ENCODE assay signal across 18 cellular contexts in genomic region chr19:40688294-40688693, GRCh38. TPM values are rescaled to one million over a fixed set of nuclear protein-coding genes. Genes with fewer than 3 reads are reported as not detected.
DNase-seq lines count a peak whose midpoint lies in the region; ATAC-seq, FAIRE-seq and TF ChIP-seq lines count a peak whose summit lies in the region.
"Had no signal": no experiment of that assay in that cellular context is flagged by ENCODE, and none has a peak within 500 bp of the region (broad histone marks: within the 10 kb centered on the region; RNA-seq: fewer than 3 reads in every experiment).

No MANE protein-coding gene starts in this region.

- intact Hi-C loops in GM12878 (cut with micrococcal nuclease; ENCODE audit: unreplicated experiment): no loop called here

- TF ChIP-seq EP300 in SK-N-SH (IDR thresholded peaks at IDR 0.05; ENCODE audit: borderline replicate concordance in 1 of 2, low read depth in 1 of 2, low read length in 1 of 2) (no peak), GM12878 (IDR thresholded peaks at IDR 0.05; ENCODE audit: borderline replicate concordance in 1 of 2, control insufficient read depth in 1 of 2, low read depth in 2 of 2, low read length in 2 of 2) (no peak), gastroesophageal sphincter (IDR thresholded peaks at IDR 0.05) (no peak), suprapubic skin (IDR thresholded peaks at IDR 0.05) (no peak)

- H4K20me1 ChIP-seq in SK-N-SH (ENCODE audit: insufficient read depth): peaks cover 26% of the 10 kb centered on the region
- H4K20me1 ChIP-seq in GM12878 (ENCODE audit: control insufficient read depth, insufficient read depth): no peaks in the 10 kb centered on the region

- H3K4me3 ChIP-seq in SK-N-SH (ENCODE audit: low read depth in 2 of 2, low read length in 1 of 2) (peak overlapping the region in 1 of 2 experiments; percentile 71; a peak in 2 of 4 replicates), GM12878 (no peak overlapping the region), gastroesophageal sphincter (peak overlapping the region in 1 of 2 donors; percentile 94), suprapubic skin (peak overlapping the region; percentile 69), small intestine (ENCODE audit: low read depth in 1 of 2, low read length in 2 of 2) (no peak overlapping the region), HAP-1 (no peak overlapping the region)

- H3K27ac ChIP-seq in SK-N-SH (ENCODE audit: low read depth in 2 of 2, low read length in 1 of 2) (no peak overlapping the region), GM12878 (ENCODE audit: control insufficient read depth, insufficient read depth) (no peak overlapping the region), gastroesophageal sphincter (peak overlapping the region in 3 of 4 donors; percentile 88 to 95 (median 94)), suprapubic skin (peak overlapping the region; percentile 7), small intestine (ENCODE audit: low read depth in 1 of 2, low read length in 1 of 2) (peak overlapping the region in 1 of 2 donors; percentile 80)

- peaks cover 6% of the 10 kb centered on the region for H3F3A ChIP-seq in SK-N-SH (replicated peaks; ENCODE audit: insufficient read depth)

- SMC1A ChIA-PET in GM12878 (lab: Charles Lee; ENCODE audit: uncharacterized antibody, unreplicated experiment): interaction anchor here (1.2 kb wide), 1 partner anchor 117 kb away, joined by 3 read pairs; no protein-coding TSS in a partner anchor

- WGBS in SK-N-SH (ENCODE audit: low lambda C conversion rate): 100% methylated on average over 2 of the region's 2 CpGs
- WGBS in GM12878 (ENCODE audit: insufficient coverage, insufficient replicate concordance, low lambda C conversion rate, missing lambda C conversion rate): 41% methylated on average over 2 of the region's 2 CpGs
- 29 to 67% methylated on average over 1 of the region's 2 CpGs for WGBS in gastroesophageal sphincter (ENCODE audit: low coverage in 1 of 2), 2 donors
- WGBS in suprapubic skin: 66% methylated on average over 2 of the region's 2 CpGs
- 49 to 61% (median 54%) methylated on average over 2 of the region's 2 CpGs for WGBS in small intestine, 3 donors

- H3K9me2 ChIP-seq in SK-N-SH: no peaks in the 10 kb centered on the region

- DNase-seq in SK-N-SH: no peak
- DNase-seq in GM12878 (ENCODE audit: low read depth, low spot score): no peak
- no peak for DNase-seq in suprapubic skin (ENCODE audit: low spot score in 2 of 2)
- no peak for DNase-seq in small intestine
- no peak for DNase-seq in HAP-1 (ENCODE audit: low spot score in 2 of 2)
- DNase-seq: activated CD4-positive, alpha-beta T cell treated with anti-CD3 and anti-CD28 coated beads for 1 hour; amniotic stem cell; Caco-2; effector CD4-positive, alpha-beta T cell; Kasumi-1; naive B cell; NCI-H1694; stimulated activated naive CD4-positive, alpha-beta T cell treated with Interleukin-2 at 50 U/mL for 16 hours had no signal

- no peaks in the 10 kb centered on the region for H3K27me3 ChIP-seq in SK-N-SH (ENCODE audit: insufficient read depth)
- H3K27me3 ChIP-seq in GM12878 (replicated peaks in 1 of 2; ENCODE audit: control insufficient read depth in 2 of 2, insufficient read depth in 2 of 2, low read length in 1 of 2): no peaks in the 10 kb centered on the region
- H3K27me3 ChIP-seq in gastroesophageal sphincter: no peaks in the 10 kb centered on the region
- H3K27me3 ChIP-seq in suprapubic skin: no peaks in the 10 kb centered on the region
- H3K27me3 ChIP-seq in small intestine (ENCODE audit: control insufficient read depth in 2 of 2, insufficient read depth in 2 of 2, low read length in 2 of 2): no peaks in the 10 kb centered on the region
- H3K27me3 ChIP-seq in HAP-1 (ENCODE audit: low read depth): no peaks in the 10 kb centered on the region

- in situ Hi-C loops in GM12878 (cut with MboI): no loop called here
- in situ Hi-C loops in HAP-1 (cut with MboI; ENCODE audit: low sequenced_read_pairs): no loop called here

- H3K4me1 ChIP-seq in SK-N-SH (ENCODE audit: control insufficient read depth in 1 of 2, insufficient read depth in 2 of 2, low read depth in 1 of 2, low read length in 1 of 2) (peaks cover 9 to 28% of the 10 kb centered on the region in 2 experiments; a peak in 2 of 4 replicates), GM12878 (ENCODE audit: control insufficient read depth, insufficient read depth, low read length) (peaks cover 26% of the 10 kb centered on the region), gastroesophageal sphincter (peaks cover 0 to 51% (median 17%) of the 10 kb centered on the region in 3 donors), suprapubic skin (peaks cover 64% of the 10 kb centered on the region), small intestine (ENCODE audit: control insufficient read depth in 2 of 2, insufficient read depth in 1 of 2, low read depth in 1 of 2, low read length in 1 of 2) (peaks cover 0 to 3% of the 10 kb centered on the region in 2 donors), HAP-1 (peaks cover 14% of the 10 kb centered on the region)

- FAIRE-seq in GM12878 (lab: Jason Lieb, UNC) (no peak), small intestine (lab: Jason Lieb, UNC) (no peak)
- FAIRE-seq: H54, RCC 7860 had no signal

- H3K9ac ChIP-seq in SK-N-SH (peak overlapping the region; percentile 88; the same call in 1 of the 2 replicates), GM12878 (ENCODE audit: control insufficient read depth, insufficient read depth, low read length) (no peak overlapping the region)

- H2AFZ ChIP-seq in SK-N-SH (ENCODE audit: low read depth) (no peak overlapping the region), GM12878 (ENCODE audit: control insufficient read depth, low read depth, low read length) (no peak overlapping the region)

- H3K4me2 ChIP-seq in SK-N-SH: peak overlapping the region; percentile 99
- no peak overlapping the region for H3K4me2 ChIP-seq in GM12878 (ENCODE audit: control insufficient read depth, insufficient read depth)

- H3K79me2 ChIP-seq in SK-N-SH (ENCODE audit: insufficient read depth) (peaks cover 36% of the 10 kb centered on the region), GM12878 (ENCODE audit: control insufficient read depth, insufficient read depth, low read length) (no peaks in the 10 kb centered on the region)

- no peak for ATAC-seq in SK-N-SH treated with all-trans-retinoic acid at 6 μM for 48 hours
- no peak for ATAC-seq in GM12878
- no peak for ATAC-seq in gastroesophageal sphincter
- ATAC-seq in HG03354 (IDR thresholded peaks at IDR 0.05; ENCODE audit: poor library complexity, severe bottlenecking, unreplicated experiment): no peak

- peaks cover 11 to 12% of the 10 kb centered on the region in 2 experiments for H3K36me3 ChIP-seq in SK-N-SH (replicated peaks in 1 of 2; ENCODE audit: control insufficient read depth in 1 of 2, insufficient read depth in 2 of 2, low read length in 1 of 2)
- H3K36me3 ChIP-seq in GM12878 (ENCODE audit: control insufficient read depth in 2 of 2, insufficient read depth in 2 of 2, low read length in 1 of 2): no peaks in the 10 kb centered on the region; a peak in 1 of 4 replicates
- H3K36me3 ChIP-seq in gastroesophageal sphincter: peaks cover 0 to 53% of the 10 kb centered on the region in 2 donors
- peaks cover 26% of the 10 kb centered on the region for H3K36me3 ChIP-seq in suprapubic skin
- H3K36me3 ChIP-seq in small intestine (ENCODE audit: control insufficient read depth in 2 of 2, insufficient read depth in 2 of 2, low read length in 2 of 2): no peaks in the 10 kb centered on the region
- peaks cover 20% of the 10 kb centered on the region for H3K36me3 ChIP-seq in HAP-1 (replicated peaks)

- TF ChIP-seq RAD21 in SK-N-SH (IDR thresholded peaks at IDR 0.05; ENCODE audit: low read length) (no peak), GM12878 (IDR thresholded peaks at IDR 0.05; ENCODE audit: insufficient read depth, low read depth, low read length) (no peak)

- RAD21 ChIA-PET in GM12878 (lab: Charles Lee; ENCODE audit: unreplicated experiment): interaction anchor here (0.5 to 2.1 kb wide), 2 partner anchors 90 to 527 kb away, joined by 3 to 12 read pairs; partner anchors contain the start of gene RAB4B

- H3K9me3 ChIP-seq in SK-N-SH (no peaks in the 10 kb centered on the region), GM12878 (replicated peaks; ENCODE audit: control insufficient read depth, insufficient read depth, low read length) (no peaks in the 10 kb centered on the region), gastroesophageal sphincter (no peaks in the 10 kb centered on the region), suprapubic skin (no peaks in the 10 kb centered on the region), small intestine (ENCODE audit: control insufficient read depth, low read depth) (no peaks in the 10 kb centered on the region), HAP-1 (no peaks in the 10 kb centered on the region)
- H3K9me3 ChIP-seq: Caco-2 had no signal

- no peak for TF ChIP-seq CTCF in SK-N-SH (IDR thresholded peaks at IDR 0.05)
- no peak for TF ChIP-seq CTCF in GM12878 (IDR thresholded peaks at IDR 0.05 in 2 of 3, conservative IDR thresholded peaks at IDR 0.05 in 1 of 3; ENCODE audit: control insufficient read depth in 2 of 3, extremely low read depth in 1 of 3, insufficient read depth in 1 of 3, low read depth in 3 of 3, low read length in 3 of 3)
- no peak for TF ChIP-seq CTCF in gastroesophageal sphincter (IDR thresholded peaks at IDR 0.05)
- no peak for TF ChIP-seq CTCF in suprapubic skin (IDR thresholded peaks at IDR 0.05)

- TF ChIP-seq POLR2A in GM12878 (IDR thresholded peaks at IDR 0.05; ENCODE audit: low read depth, low read length) (no peak), gastroesophageal sphincter (IDR thresholded peaks at IDR 0.05) (no peak), suprapubic skin (IDR thresholded peaks at IDR 0.05) (no peak)

- TSS peak; percentile 49 for BruUV-seq in GM12878 (replicated peaks; lab: Mats Ljungman, UMichigan)

- POLR2A ChIA-PET in SK-N-SH (lab: Yijun Ruan, JAX) (no interaction called here), GM12878 (lab: Charles Lee) (no interaction called here)

- CTCF ChIA-PET in SK-N-SH (lab: Yijun Ruan, JAX) (no interaction called here), GM12878 (lab: Yijun Ruan, JAX) (interaction anchor here (1.3 kb wide), 1 partner anchor 118 kb away, joined by 4 read pairs; no protein-coding TSS in a partner anchor)

RNA-seq across cellular contexts. Expression of gene NUMBL, which starts 2.2 kb away (rescaled TPM):
- polyA plus RNA-seq in SK-N-SH (2012; rRNA removed) (38.8 and 54.6 TPM in 2 replicates), GM12878 (2011; rRNA removed) (1.9 and 3.7 TPM in 2 replicates), GM12878 (2014; fragmentation: Illumina TruSeq; extraction: Trizol) (1.4 and 1.7 TPM in 2 replicates), GM12878 (2014; fragmentation: Nextera tagmentation; extraction: Ambion mirVana) (under 1 TPM; 0.16 to 0.26 TPM), GM12878 (2014; rRNA removed) (3.6 and 6.2 TPM in 2 replicates), GM12878 (2016; fragmentation: Nextera tagmentation; extraction: Ambion mirVana) (1 to 10 TPM; 1.5 to 2.0 TPM), small intestine (10 to 100 TPM in 1 of 3 donors, 1 to 10 TPM in 2; 6.2 to 15.6 (median 9.4) TPM)
- 28.0 and 28.5 TPM in 2 replicates for polyA plus RNA-seq in SK-N-SH (2012; cell fraction: cytosol; rRNA removed)
- 131 and 179 TPM in 2 replicates for polyA plus RNA-seq in SK-N-SH (2012; cell fraction: nucleus; rRNA removed)
- total RNA-seq in GM12878 (2013; cell fraction: nucleolus; rRNA removed): 22.0 and 23.0 TPM in 2 replicates
- total RNA-seq in GM12878 (2014; rRNA removed) (1.5 and 3.1 TPM in 2 replicates), GM12878 (2014; rRNA removed; fragmentation: Illumina TruSeq; extraction: Trizol) (1.1 and 1.2 TPM in 2 replicates), GM12878 (2021) (8.4 and 9.4 TPM in 2 replicates), gastroesophageal sphincter (10 to 100 TPM; 35.8 to 60.6 (median 49.1) TPM), suprapubic skin (10 to 100 TPM; 20.5 to 38.2 (median 29.3) TPM)
- 1.7 TPM for polyA plus RNA-seq in GM12878 (2011; ENCODE audit: low read depth)
- 3.3 and 3.8 TPM in 2 replicates for polyA plus RNA-seq in GM12878 (2011; cell fraction: cytosol; rRNA removed)
- 23.6 and 27.0 TPM in 2 replicates for polyA plus RNA-seq in GM12878 (2011; cell fraction: nucleus; rRNA removed)
- polyA plus RNA-seq in GM12878 (2012): 3.0 and 3.7 TPM in 2 replicates
- 6.9 and 8.6 TPM in 2 replicates for polyA minus RNA-seq in GM12878 (2011; rRNA and poly(A)+ RNA removed)
- 0.80 and 2.4 TPM in 2 replicates for polyA minus RNA-seq in GM12878 (2011; cell fraction: cytosol; rRNA and poly(A)+ RNA removed)
- 4.8 and 7.0 TPM in 2 replicates for polyA minus RNA-seq in GM12878 (2011; cell fraction: nucleus; rRNA and poly(A)+ RNA removed)

RNA-seq across cellular contexts. Expression of gene COQ8B, which starts 28.4 kb away (rescaled TPM):
- polyA plus RNA-seq in SK-N-SH (2012; rRNA removed): 41.9 and 43.8 TPM in 2 replicates
- 15.9 and 22.5 TPM in 2 replicates for polyA plus RNA-seq in SK-N-SH (2012; cell fraction: cytosol; rRNA removed)
- 115 and 123 TPM in 2 replicates for polyA plus RNA-seq in SK-N-SH (2012; cell fraction: nucleus; rRNA removed)
- total RNA-seq in GM12878 (2013; cell fraction: nucleolus; rRNA removed): 81.3 and 99.4 TPM in 2 replicates
- 22.5 and 26.7 TPM in 2 replicates for total RNA-seq in GM12878 (2014; rRNA removed)
- 13.2 and 13.6 TPM in 2 replicates for total RNA-seq in GM12878 (2014; rRNA removed; fragmentation: Illumina TruSeq; extraction: Trizol)
- 30.4 and 38.8 TPM in 2 replicates for total RNA-seq in GM12878 (2021)
- 9.5 TPM for polyA plus RNA-seq in GM12878 (2011; ENCODE audit: low read depth)
- polyA plus RNA-seq in GM12878 (2011; rRNA removed): 16.9 and 30.1 TPM in 2 replicates
- 48.9 and 66.7 TPM in 2 replicates for polyA plus RNA-seq in GM12878 (2011; cell fraction: cytosol; rRNA removed)
- polyA plus RNA-seq in GM12878 (2011; cell fraction: nucleus; rRNA removed): 172 and 176 TPM in 2 replicates
- polyA plus RNA-seq in GM12878 (2012): 25.5 and 26.6 TPM in 2 replicates
- 2.5 and 7.6 TPM in 2 replicates for polyA plus RNA-seq in GM12878 (2014; fragmentation: Illumina TruSeq; extraction: Trizol)
- under 1 TPM; 0.39 to 0.57 TPM for polyA plus RNA-seq in GM12878 (2014; fragmentation: Nextera tagmentation; extraction: Ambion mirVana)
- 34.8 and 37.1 TPM in 2 replicates for polyA plus RNA-seq in GM12878 (2014; rRNA removed)
- 10 to 100 TPM; 16.5 to 17.2 TPM for polyA plus RNA-seq in GM12878 (2016; fragmentation: Nextera tagmentation; extraction: Ambion mirVana)
- polyA minus RNA-seq in GM12878 (2011; rRNA and poly(A)+ RNA removed): 24.6 and 48.4 TPM in 2 replicates
- 19.1 and 21.4 TPM in 2 replicates for polyA minus RNA-seq in GM12878 (2011; cell fraction: cytosol; rRNA and poly(A)+ RNA removed)
- 42.6 and 47.6 TPM in 2 replicates for polyA minus RNA-seq in GM12878 (2011; cell fraction: nucleus; rRNA and poly(A)+ RNA removed)
- 10 to 100 TPM; 27.3 to 50.5 (median 44.7) TPM for total RNA-seq in gastroesophageal sphincter
- total RNA-seq in suprapubic skin: 10 to 100 TPM; 31.2 to 53.8 (median 39.3) TPM
- 10 to 100 TPM; 29.2 to 45.5 (median 44.5) TPM for polyA plus RNA-seq in small intestine

RNA-seq across cellular contexts. Expression of gene ITPKC, which starts 28.6 kb away (rescaled TPM):
- polyA plus RNA-seq in SK-N-SH (2012; rRNA removed) (6.3 and 7.4 TPM in 2 replicates), GM12878 (2011; rRNA removed) (3.7 and 6.4 TPM in 2 replicates), GM12878 (2014; fragmentation: Illumina TruSeq; extraction: Trizol) (1.7 and 3.3 TPM in 2 replicates), GM12878 (2014; fragmentation: Nextera tagmentation; extraction: Ambion mirVana) (under 1 TPM; 0.03 to 0.26 TPM), GM12878 (2014; rRNA removed) (6.0 and 7.6 TPM in 2 replicates), GM12878 (2016; fragmentation: Nextera tagmentation; extraction: Ambion mirVana) (1 to 10 TPM; 1.3 to 3.5 TPM), small intestine (10 to 100 TPM; 22.7 to 26.4 (median 24.7) TPM)
- polyA plus RNA-seq in SK-N-SH (2012; cell fraction: cytosol; rRNA removed): 4.2 and 5.7 TPM in 2 replicates
- 11.9 and 12.2 TPM in 2 replicates for polyA plus RNA-seq in SK-N-SH (2012; cell fraction: nucleus; rRNA removed)
- 11.3 and 11.4 TPM in 2 replicates for total RNA-seq in GM12878 (2013; cell fraction: nucleolus; rRNA removed)
- total RNA-seq in GM12878 (2014; rRNA removed) (4.7 and 5.3 TPM in 2 replicates), GM12878 (2014; rRNA removed; fragmentation: Illumina TruSeq; extraction: Trizol) (3.5 and 3.9 TPM in 2 replicates), GM12878 (2021) (6.3 and 6.5 TPM in 2 replicates), gastroesophageal sphincter (10 to 100 TPM; 25.2 to 71.8 (median 30.6) TPM), suprapubic skin (10 to 100 TPM; 52.9 to 93.8 (median 70.9) TPM)
- polyA plus RNA-seq in GM12878 (2011; ENCODE audit: low read depth): 1.8 TPM
- polyA plus RNA-seq in GM12878 (2011; cell fraction: cytosol; rRNA removed): 7.6 and 8.9 TPM in 2 replicates
- polyA plus RNA-seq in GM12878 (2011; cell fraction: nucleus; rRNA removed): 9.1 and 9.6 TPM in 2 replicates
- polyA plus RNA-seq in GM12878 (2012): 2.7 and 5.2 TPM in 2 replicates
- 7.5 and 13.9 TPM in 2 replicates for polyA minus RNA-seq in GM12878 (2011; rRNA and poly(A)+ RNA removed)
- polyA minus RNA-seq in GM12878 (2011; cell fraction: cytosol; rRNA and poly(A)+ RNA removed): 3.3 and 4.1 TPM in 2 replicates
- 4.6 and 7.2 TPM in 2 replicates for polyA minus RNA-seq in GM12878 (2011; cell fraction: nucleus; rRNA and poly(A)+ RNA removed)

Comparison
In these comparisons a context has a peak if more than half of its experiments do, and no peak if none do; other contexts are left out.
1. H3K27ac ChIP-seq: peak in gastroesophageal sphincter (3 of 4) and suprapubic skin (single experiment); none in SK-N-SH (0 of 2) and GM12878 (single experiment).